1 cellular context compared by ENCODE assay signal in the genomic region with DNA sequence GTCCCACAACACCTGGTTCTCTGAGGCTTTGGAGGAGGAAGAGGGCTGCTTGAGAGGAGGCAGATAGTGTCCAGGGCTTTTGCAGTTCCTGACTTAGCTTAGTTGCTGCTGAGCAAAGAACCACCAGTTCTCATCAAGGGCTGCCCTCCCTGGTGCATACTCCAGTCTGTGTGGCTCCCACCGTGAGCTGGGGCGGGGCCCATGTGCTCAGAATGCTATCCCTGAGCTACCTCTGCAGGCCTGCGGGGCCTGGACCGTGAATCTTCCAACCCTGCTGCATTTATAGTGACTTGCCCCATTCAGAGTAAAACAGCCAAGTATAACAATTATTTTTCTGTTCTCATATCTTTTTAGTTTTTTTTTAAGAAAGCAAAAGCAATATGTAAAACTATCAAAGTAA.
TF ChIP-seq lines count a peak whose summit lies in the region.

No MANE protein-coding gene starts in this region.

TF ChIP-seq in WTC11, 78 proteins besides CTCF, POLR2A, EP300 and RAD21:
- TF ChIP-seq ZNF232 (CRISPR knock-in tag; IDR thresholded peaks at IDR 0.05) (no peak), JAZF1 (CRISPR knock-in tag; IDR thresholded peaks at IDR 0.05) (no peak), PRRX2 (CRISPR knock-in tag; IDR thresholded peaks at IDR 0.05) (no peak), TCF7 (CRISPR knock-in tag; IDR thresholded peaks at IDR 0.05; ENCODE audit: low read depth) (no peak), OVOL2 (CRISPR knock-in tag; IDR thresholded peaks at IDR 0.05; ENCODE audit: borderline replicate concordance) (no peak), NR1H2 (CRISPR knock-in tag; IDR thresholded peaks at IDR 0.05) (no peak), ZNF263 (CRISPR knock-in tag; IDR thresholded peaks at IDR 0.05; ENCODE audit: low read depth) (no peak), ZNF219 (CRISPR knock-in tag; IDR thresholded peaks at IDR 0.05; ENCODE audit: borderline replicate concordance) (no peak)
- TF ChIP-seq, protein P1, sequence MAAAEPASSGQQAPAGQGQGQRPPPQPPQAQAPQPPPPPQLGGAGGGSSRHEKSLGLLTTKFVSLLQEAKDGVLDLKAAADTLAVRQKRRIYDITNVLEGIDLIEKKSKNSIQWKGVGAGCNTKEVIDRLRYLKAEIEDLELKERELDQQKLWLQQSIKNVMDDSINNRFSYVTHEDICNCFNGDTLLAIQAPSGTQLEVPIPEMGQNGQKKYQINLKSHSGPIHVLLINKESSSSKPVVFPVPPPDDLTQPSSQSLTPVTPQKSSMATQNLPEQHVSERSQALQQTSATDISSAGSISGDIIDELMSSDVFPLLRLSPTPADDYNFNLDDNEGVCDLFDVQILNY (CRISPR knock-in tag; IDR thresholded peaks at IDR 0.05) = no peak
- TF ChIP-seq, protein P2, sequence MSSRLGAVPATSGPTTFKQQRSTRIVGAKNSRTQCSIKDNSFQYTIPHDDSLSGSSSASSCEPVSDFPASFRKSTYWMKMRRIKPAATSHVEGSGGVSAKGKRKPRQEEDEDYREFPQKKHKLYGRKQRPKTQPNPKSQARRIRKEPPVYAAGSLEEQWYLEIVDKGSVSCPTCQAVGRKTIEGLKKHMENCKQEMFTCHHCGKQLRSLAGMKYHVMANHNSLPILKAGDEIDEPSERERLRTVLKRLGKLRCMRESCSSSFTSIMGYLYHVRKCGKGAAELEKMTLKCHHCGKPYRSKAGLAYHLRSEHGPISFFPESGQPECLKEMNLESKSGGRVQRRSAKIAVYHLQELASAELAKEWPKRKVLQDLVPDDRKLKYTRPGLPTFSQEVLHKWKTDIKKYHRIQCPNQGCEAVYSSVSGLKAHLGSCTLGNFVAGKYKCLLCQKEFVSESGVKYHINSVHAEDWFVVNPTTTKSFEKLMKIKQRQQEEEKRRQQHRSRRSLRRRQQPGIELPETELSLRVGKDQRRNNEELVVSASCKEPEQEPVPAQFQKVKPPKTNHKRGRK (CRISPR knock-in tag; IDR thresholded peaks at IDR 0.05; ENCODE audit: borderline replicate concordance) = no peak
- TF ChIP-seq, protein P3, sequence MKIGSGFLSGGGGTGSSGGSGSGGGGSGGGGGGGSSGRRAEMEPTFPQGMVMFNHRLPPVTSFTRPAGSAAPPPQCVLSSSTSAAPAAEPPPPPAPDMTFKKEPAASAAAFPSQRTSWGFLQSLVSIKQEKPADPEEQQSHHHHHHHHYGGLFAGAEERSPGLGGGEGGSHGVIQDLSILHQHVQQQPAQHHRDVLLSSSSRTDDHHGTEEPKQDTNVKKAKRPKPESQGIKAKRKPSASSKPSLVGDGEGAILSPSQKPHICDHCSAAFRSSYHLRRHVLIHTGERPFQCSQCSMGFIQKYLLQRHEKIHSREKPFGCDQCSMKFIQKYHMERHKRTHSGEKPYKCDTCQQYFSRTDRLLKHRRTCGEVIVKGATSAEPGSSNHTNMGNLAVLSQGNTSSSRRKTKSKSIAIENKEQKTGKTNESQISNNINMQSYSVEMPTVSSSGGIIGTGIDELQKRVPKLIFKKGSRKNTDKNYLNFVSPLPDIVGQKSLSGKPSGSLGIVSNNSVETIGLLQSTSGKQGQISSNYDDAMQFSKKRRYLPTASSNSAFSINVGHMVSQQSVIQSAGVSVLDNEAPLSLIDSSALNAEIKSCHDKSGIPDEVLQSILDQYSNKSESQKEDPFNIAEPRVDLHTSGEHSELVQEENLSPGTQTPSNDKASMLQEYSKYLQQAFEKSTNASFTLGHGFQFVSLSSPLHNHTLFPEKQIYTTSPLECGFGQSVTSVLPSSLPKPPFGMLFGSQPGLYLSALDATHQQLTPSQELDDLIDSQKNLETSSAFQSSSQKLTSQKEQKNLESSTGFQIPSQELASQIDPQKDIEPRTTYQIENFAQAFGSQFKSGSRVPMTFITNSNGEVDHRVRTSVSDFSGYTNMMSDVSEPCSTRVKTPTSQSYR (CRISPR knock-in tag; IDR thresholded peaks at IDR 0.05) = no peak
- TF ChIP-seq, protein P4, sequence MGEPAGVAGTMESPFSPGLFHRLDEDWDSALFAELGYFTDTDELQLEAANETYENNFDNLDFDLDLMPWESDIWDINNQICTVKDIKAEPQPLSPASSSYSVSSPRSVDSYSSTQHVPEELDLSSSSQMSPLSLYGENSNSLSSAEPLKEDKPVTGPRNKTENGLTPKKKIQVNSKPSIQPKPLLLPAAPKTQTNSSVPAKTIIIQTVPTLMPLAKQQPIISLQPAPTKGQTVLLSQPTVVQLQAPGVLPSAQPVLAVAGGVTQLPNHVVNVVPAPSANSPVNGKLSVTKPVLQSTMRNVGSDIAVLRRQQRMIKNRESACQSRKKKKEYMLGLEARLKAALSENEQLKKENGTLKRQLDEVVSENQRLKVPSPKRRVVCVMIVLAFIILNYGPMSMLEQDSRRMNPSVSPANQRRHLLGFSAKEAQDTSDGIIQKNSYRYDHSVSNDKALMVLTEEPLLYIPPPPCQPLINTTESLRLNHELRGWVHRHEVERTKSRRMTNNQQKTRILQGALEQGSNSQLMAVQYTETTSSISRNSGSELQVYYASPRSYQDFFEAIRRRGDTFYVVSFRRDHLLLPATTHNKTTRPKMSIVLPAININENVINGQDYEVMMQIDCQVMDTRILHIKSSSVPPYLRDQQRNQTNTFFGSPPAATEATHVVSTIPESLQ (CRISPR knock-in tag; IDR thresholded peaks at IDR 0.05) = no peak
- TF ChIP-seq, protein P5, sequence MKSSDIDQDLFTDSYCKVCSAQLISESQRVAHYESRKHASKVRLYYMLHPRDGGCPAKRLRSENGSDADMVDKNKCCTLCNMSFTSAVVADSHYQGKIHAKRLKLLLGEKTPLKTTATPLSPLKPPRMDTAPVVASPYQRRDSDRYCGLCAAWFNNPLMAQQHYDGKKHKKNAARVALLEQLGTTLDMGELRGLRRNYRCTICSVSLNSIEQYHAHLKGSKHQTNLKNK (CRISPR knock-in tag; IDR thresholded peaks at IDR 0.05) = no peak
- TF ChIP-seq, protein P6, sequence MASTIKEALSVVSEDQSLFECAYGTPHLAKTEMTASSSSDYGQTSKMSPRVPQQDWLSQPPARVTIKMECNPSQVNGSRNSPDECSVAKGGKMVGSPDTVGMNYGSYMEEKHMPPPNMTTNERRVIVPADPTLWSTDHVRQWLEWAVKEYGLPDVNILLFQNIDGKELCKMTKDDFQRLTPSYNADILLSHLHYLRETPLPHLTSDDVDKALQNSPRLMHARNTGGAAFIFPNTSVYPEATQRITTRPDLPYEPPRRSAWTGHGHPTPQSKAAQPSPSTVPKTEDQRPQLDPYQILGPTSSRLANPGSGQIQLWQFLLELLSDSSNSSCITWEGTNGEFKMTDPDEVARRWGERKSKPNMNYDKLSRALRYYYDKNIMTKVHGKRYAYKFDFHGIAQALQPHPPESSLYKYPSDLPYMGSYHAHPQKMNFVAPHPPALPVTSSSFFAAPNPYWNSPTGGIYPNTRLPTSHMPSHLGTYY (CRISPR knock-in tag; IDR thresholded peaks at IDR 0.05) = no peak
